ENCODE assay signal across 8 cellular contexts in the genomic region with DNA sequence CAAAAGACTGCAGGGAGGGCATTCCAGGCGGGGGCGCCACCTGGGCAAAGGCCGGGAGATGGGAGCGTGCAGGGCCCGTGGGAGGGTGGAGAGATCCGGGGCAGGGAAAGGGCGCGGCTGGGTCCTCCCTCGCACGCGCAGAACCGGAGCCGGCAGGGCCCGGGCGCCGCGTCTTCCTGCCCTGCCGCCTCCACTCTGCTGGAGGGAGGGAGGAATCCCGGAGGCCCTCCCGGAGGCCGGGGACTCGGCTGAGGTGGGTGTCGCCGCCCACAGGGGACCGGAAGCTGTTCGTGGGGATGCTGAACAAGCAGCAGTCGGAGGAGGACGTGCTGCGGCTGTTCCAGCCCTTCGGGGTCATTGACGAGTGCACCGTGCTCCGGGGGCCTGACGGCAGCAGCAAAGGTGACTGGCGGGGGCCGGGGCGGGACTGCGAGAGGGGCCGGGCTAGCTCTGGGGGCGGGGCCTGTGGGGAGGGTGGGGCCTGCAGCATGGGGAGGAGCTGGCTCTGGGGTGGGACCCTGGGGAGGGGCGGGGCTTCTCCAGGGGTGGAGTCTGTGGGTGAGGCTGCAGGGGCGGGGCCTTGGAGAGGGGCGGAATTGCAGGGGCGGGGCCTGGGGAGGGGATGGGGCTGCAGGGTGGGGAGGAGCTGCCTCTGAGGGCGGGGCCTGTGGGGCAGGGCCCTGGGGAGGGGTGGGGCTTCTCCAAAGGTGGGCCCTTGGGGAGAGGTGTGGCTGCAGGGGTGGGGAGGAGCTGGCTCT. TPM values are rescaled to one million over a fixed set of nuclear protein-coding genes. Genes with fewer than 3 reads are reported as not detected.
DNase-seq lines count a peak whose midpoint lies in the region; ATAC-seq and TF ChIP-seq lines count a peak whose summit lies in the region.

No MANE protein-coding gene starts in this region.

- TF ChIP-seq CTCF in foreskin fibroblast (IDR thresholded peaks at IDR 0.05; ENCODE audit: low read depth, low read length) (peak; percentile 46), osteoblast (IDR thresholded peaks at IDR 0.05; ENCODE audit: extremely low read depth, low read depth, low read length) (no peak), tibial artery (IDR thresholded peaks at IDR 0.05) (no peak)

- H3K4me3 ChIP-seq in foreskin fibroblast (ENCODE audit: low read depth in 1 of 2, low read length in 2 of 2) = peak overlapping the region; percentile 43 to 49
- H3K4me3 ChIP-seq in osteoblast (ENCODE audit: insufficient read depth, low read length) = peak overlapping the region; percentile 49
- peak overlapping the region; percentile 16 to 40 for H3K4me3 ChIP-seq in tibial artery

- no peaks in the 10 kb centered on the region for H3K4me1 ChIP-seq in osteoblast (ENCODE audit: insufficient read depth, low read length)
- peaks cover 0 to 15% (median 9%) of the 10 kb centered on the region in 4 donors for H3K4me1 ChIP-seq in tibial artery

- peak overlapping the region; percentile 63 for H3K4me2 ChIP-seq in osteoblast (ENCODE audit: insufficient read depth, low read length)

- H3K79me2 ChIP-seq in osteoblast (ENCODE audit: insufficient read depth, low read length) = no peaks in the 10 kb centered on the region

- no peak overlapping the region for H3K27ac ChIP-seq in osteoblast (ENCODE audit: low read depth, low read length)
- no peak overlapping the region for H3K27ac ChIP-seq in tibial artery

- H3K36me3 ChIP-seq in osteoblast (ENCODE audit: insufficient read depth, low read length) = no peaks in the 10 kb centered on the region
- H3K36me3 ChIP-seq in tibial artery = no peaks in the 10 kb centered on the region

- H3K9me3 ChIP-seq in osteoblast (ENCODE audit: low read depth, low read length) (peaks cover 4% of the 10 kb centered on the region), tibial artery (peaks cover 0 to 11% (median 8%) of the 10 kb centered on the region in 3 donors)

- ATAC-seq in HG03045 (IDR thresholded peaks at IDR 0.05; ENCODE audit: unreplicated experiment) = no peak

- no peaks in the 10 kb centered on the region for H4K20me1 ChIP-seq in osteoblast (ENCODE audit: insufficient read depth, low read length)

- intact Hi-C loops in tibial artery (cut with DNase I; ENCODE audit: low total_unique reads) = no loop called here

- H2AFZ ChIP-seq in osteoblast (ENCODE audit: low read length) = peak overlapping the region; percentile 51

- DNase-seq in ELF-1 (ENCODE audit: low read depth, low spot score) (peak; percentile 83), Kasumi-1 (lab: John Stamatoyannopoulos, UW) (peak; percentile 76 to 82), SIG-M5 (lab: John Stamatoyannopoulos, UW) (peak; percentile 20), foreskin fibroblast (peak; percentile 66 to 84), osteoblast (ENCODE audit: insufficient read length, low spot score, missing footprints) (peak; percentile 98), tibial artery (peak in 1 of 2 donors; percentile 26)
- DNase-seq in activated effector memory CD4-positive, alpha-beta T cell treated with Interleukin-2 at 50 U/mL for 16 hours = peak; percentile 78

- H3K27me3 ChIP-seq in osteoblast (ENCODE audit: insufficient read depth, low read length) (peaks cover 30% of the 10 kb centered on the region), tibial artery (peaks cover 4 to 93% of the 10 kb centered on the region in 2 donors)

RNA-seq across cellular contexts. Expression of a gene that starts 51.3 kb away (rescaled TPM):
- not detected in 2 replicates for total RNA-seq in osteoblast
